In the genomic region with DNA sequence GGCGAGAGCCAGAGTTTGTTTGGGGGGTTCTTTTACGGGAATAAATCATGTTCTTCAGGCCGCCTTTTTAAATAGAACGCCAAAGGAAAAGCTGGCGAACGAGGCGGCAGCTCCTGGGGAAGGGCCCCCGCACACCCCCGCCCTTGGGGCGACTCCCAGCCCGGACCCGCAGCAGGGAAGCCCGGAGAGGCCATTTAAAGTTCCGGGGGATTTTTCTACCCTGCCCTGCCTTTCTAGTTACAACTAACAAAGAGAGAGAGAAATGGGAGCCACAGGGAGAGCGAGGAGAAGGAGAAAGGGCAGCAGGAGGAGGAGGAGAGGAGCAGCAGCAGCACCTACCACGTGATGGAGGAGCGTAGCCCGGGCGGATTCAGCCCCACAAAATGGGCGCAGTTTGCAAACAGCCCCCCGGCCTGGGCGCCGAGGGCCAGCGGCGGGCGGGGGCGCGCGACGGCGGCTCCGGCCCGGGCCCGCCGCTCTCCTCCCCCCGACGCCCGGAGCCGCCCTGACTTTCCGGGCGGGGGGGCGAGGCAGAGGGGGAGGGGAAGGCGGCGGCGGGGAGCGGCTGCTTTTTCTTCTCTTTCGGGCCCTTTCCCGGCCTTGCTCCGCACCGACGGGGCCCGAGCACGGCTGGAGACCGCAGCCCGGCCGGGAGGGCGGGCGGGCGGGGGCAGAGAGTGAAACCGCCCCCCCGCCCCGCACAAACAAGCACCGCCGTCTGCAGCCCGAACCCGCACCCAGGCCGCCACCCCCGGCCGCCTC, we compare ENCODE assay signal across 9 cellular contexts. TPM values are rescaled to one million over a fixed set of nuclear protein-coding genes. Genes with fewer than 3 reads are reported as not detected.
DNase-seq lines count a peak whose midpoint lies in the region; ATAC-seq, FAIRE-seq and TF ChIP-seq lines count a peak whose summit lies in the region.
"Had no signal": no experiment of that assay in that cellular context is flagged by ENCODE, and none has a peak within 500 bp of the region (broad histone marks: within the 10 kb centered on the region; RNA-seq: fewer than 3 reads in every experiment).

No MANE protein-coding gene starts in this region.

- peaks cover 88% of the 10 kb centered on the region for H3K79me2 ChIP-seq in GM12878 (ENCODE audit: control insufficient read depth, insufficient read depth, low read length)

- H3K9ac ChIP-seq in GM12878 (ENCODE audit: control insufficient read depth, insufficient read depth, low read length) (peak overlapping the region; percentile 87), iPS-15b (ENCODE audit: low read depth, low read length) (peak overlapping the region; percentile 93)

- WGBS in GM12878 (ENCODE audit: insufficient coverage, insufficient replicate concordance, low lambda C conversion rate, missing lambda C conversion rate), result under 1% methylated on average over 60 of the region's 69 CpGs

- TF ChIP-seq EP300 in GM12878 (IDR thresholded peaks at IDR 0.05; ENCODE audit: borderline replicate concordance in 1 of 2, control insufficient read depth in 1 of 2, low read depth in 2 of 2, low read length in 2 of 2), result no peak

- peak overlapping the region; percentile 83; the same call in 1 of the 2 replicates for H3K4me2 ChIP-seq in GM12878 (ENCODE audit: control insufficient read depth, insufficient read depth)

- no TSS peak for BruUV-seq in GM12878 (replicated peaks; lab: Mats Ljungman, UMichigan)

- no peak for TF ChIP-seq RAD21 in GM12878 (IDR thresholded peaks at IDR 0.05; ENCODE audit: insufficient read depth, low read depth, low read length)

- H3K27me3 ChIP-seq in GM12878 (replicated peaks in 1 of 2; ENCODE audit: control insufficient read depth in 2 of 2, insufficient read depth in 2 of 2, low read length in 1 of 2) (no peaks in the 10 kb centered on the region), iPS-15b (ENCODE audit: control insufficient read depth, insufficient read depth, low read length) (no peaks in the 10 kb centered on the region), gastrocnemius medialis (no peaks in the 10 kb centered on the region)

- POLR2A ChIA-PET in GM12878 (lab: Charles Lee), result interaction anchor here (0.5 to 2.1 kb wide), 13 partner anchors 8 to 976 kb away, joined by 3 to 11 read pairs (median 4); no protein-coding TSS in a partner anchor

- H3K9me3 ChIP-seq in GM12878 (replicated peaks; ENCODE audit: control insufficient read depth, insufficient read depth, low read length) (no peaks in the 10 kb centered on the region; the same call in 2 of the 3 replicates), iPS-15b (ENCODE audit: control insufficient read depth, insufficient read depth, low read length) (no peaks in the 10 kb centered on the region), gastrocnemius medialis (no peaks in the 10 kb centered on the region)

- H3K4me3 ChIP-seq in GM12878 (peak overlapping the region; percentile 78), iPS-15b (ENCODE audit: low read depth, low read length) (peak overlapping the region; percentile 95), gastrocnemius medialis (peak overlapping the region; percentile 80 to 95 (median 92))

- RAD21 ChIA-PET in GM12878 (lab: Charles Lee; ENCODE audit: unreplicated experiment), result interaction anchor here (0.6 to 2.7 kb wide), 25 partner anchors 9 to 618 kb away, joined by 3 to 16 read pairs (median 4); no protein-coding TSS in a partner anchor

- in situ Hi-C loops in GM12878 (cut with MboI) (no loop called here), gastrocnemius medialis (cut with MboI; ENCODE audit: low sequenced_read_pairs in 4 of 4) (no loop called here)

- H3K36me3 ChIP-seq in GM12878 (ENCODE audit: control insufficient read depth in 2 of 2, insufficient read depth in 2 of 2, low read length in 1 of 2), result no peaks in the 10 kb centered on the region; a peak in 1 of 4 replicates
- H3K36me3 ChIP-seq in iPS-15b (ENCODE audit: control insufficient read depth, insufficient read depth, low read length), result no peaks in the 10 kb centered on the region
- H3K36me3 ChIP-seq in gastrocnemius medialis, result no peaks in the 10 kb centered on the region

- no peaks in the 10 kb centered on the region for H4K20me1 ChIP-seq in GM12878 (ENCODE audit: control insufficient read depth, insufficient read depth)

- TF ChIP-seq POLR2A in GM12878 (IDR thresholded peaks at IDR 0.05; ENCODE audit: low read depth, low read length) (peak; percentile 65; the same call in 1 of the 2 replicates), gastrocnemius medialis (IDR thresholded peaks at IDR 0.05) (peak; percentile 36 to 66)

- no peak for FAIRE-seq in GM12878 (lab: Jason Lieb, UNC)
- FAIRE-seq: A204.1 had no signal

- SMC1A ChIA-PET in GM12878 (lab: Charles Lee; ENCODE audit: uncharacterized antibody, unreplicated experiment), result interaction anchor here (1.0 to 2.3 kb wide), 14 partner anchors 11 to 171 kb away, joined by 3 to 20 read pairs (median 4); no protein-coding TSS in a partner anchor

- intact Hi-C loops in GM12878 (cut with micrococcal nuclease; ENCODE audit: unreplicated experiment), result loop anchor here (2.0 to 5.0 kb wide), 2 partner anchors 70 to 90 kb away; no protein-coding TSS in a partner anchor
- intact Hi-C loops in gastrocnemius medialis (cut with DNase I; ENCODE audit: low total_unique reads), result loop anchor here (1.0 to 5.0 kb wide), 4 partner anchors 85 to 1045 kb away; a partner anchor contains a TSS

- CTCF ChIA-PET in GM12878 (lab: Yijun Ruan, JAX), result interaction anchor here (0.6 to 3.2 kb wide), 31 partner anchors 9 to 610 kb away, joined by 3 to 39 read pairs (median 4); no protein-coding TSS in a partner anchor

- DNase-seq in NCI-H1436 (lab: John Stamatoyannopoulos, UW), result peak; percentile 73
- no peak for DNase-seq in NCI-H1436 treated with DMSO at 0.1 percent for 48 hours (lab: John Stamatoyannopoulos, UW)
- peak; percentile 91 for DNase-seq in NCI-H1694 treated with DMSO at 0.1 percent for 48 hours (lab: John Stamatoyannopoulos, UW)
- DNase-seq in T-helper 9 cell, result peak; percentile 56
- DNase-seq in GM12878 (ENCODE audit: low read depth, low spot score), result no peak
- DNase-seq in gastrocnemius medialis, result peak; percentile 63 to 76

- peak overlapping the region; percentile 94 for H3K27ac ChIP-seq in GM12878 (ENCODE audit: control insufficient read depth, insufficient read depth)
- H3K27ac ChIP-seq in gastrocnemius medialis, result peak overlapping the region; percentile 91 to 99 (median 98)

- peak; percentile 29 for ATAC-seq in HG02852 (IDR thresholded peaks at IDR 0.05; ENCODE audit: unreplicated experiment)
- ATAC-seq in GM12878, result peak; percentile 35
- peak; percentile 42 to 51 for ATAC-seq in gastrocnemius medialis

- H2AFZ ChIP-seq in GM12878 (ENCODE audit: control insufficient read depth, low read depth, low read length), result peak overlapping the region; percentile 50

- TF ChIP-seq CTCF in GM12878 (IDR thresholded peaks at IDR 0.05 in 2 of 3, conservative IDR thresholded peaks at IDR 0.05 in 1 of 3; ENCODE audit: control insufficient read depth in 2 of 3, extremely low read depth in 1 of 3, insufficient read depth in 1 of 3, low read depth in 3 of 3, low read length in 3 of 3) (no peak), gastrocnemius medialis (IDR thresholded peaks at IDR 0.05 in 4 of 5, conservative IDR thresholded peaks at IDR 0.05 in 1 of 5) (no peak)

- H3K4me1 ChIP-seq in GM12878 (ENCODE audit: control insufficient read depth, insufficient read depth, low read length), result peaks cover 28% of the 10 kb centered on the region
- peaks cover 29% of the 10 kb centered on the region for H3K4me1 ChIP-seq in iPS-15b (ENCODE audit: control insufficient read depth, insufficient read depth, low read length)
- H3K4me1 ChIP-seq in gastrocnemius medialis, result peaks cover 45 to 48% of the 10 kb centered on the region in 2 donors

TF ChIP-seq in GM12878, 131 proteins besides CTCF, POLR2A, EP300 and RAD21 (continues in another document):
- TF ChIP-seq ZNF207 (IDR thresholded peaks at IDR 0.05; ENCODE audit: borderline replicate concordance), result peak; percentile 64
- no peak for TF ChIP-seq SPI1 (IDR thresholded peaks at IDR 0.05; ENCODE audit: borderline replicate concordance, insufficient read depth, low read depth, low read length)

RNA-seq across cellular contexts. Expression of a gene that starts 0.6 kb away (rescaled TPM):
- total RNA-seq in GM12878 (2013; cell fraction: nucleolus; rRNA removed), result 808 and 890 TPM in 2 replicates
- 38.1 and 41.9 TPM in 2 replicates for total RNA-seq in GM12878 (2014; rRNA removed)
- total RNA-seq in GM12878 (2014; rRNA removed; fragmentation: Illumina TruSeq; extraction: Trizol), result 55.1 and 58.9 TPM in 2 replicates
- total RNA-seq in GM12878 (2021), result 53.1 and 60.6 TPM in 2 replicates
- polyA plus RNA-seq in GM12878 (2011; ENCODE audit: low read depth), result 19.3 TPM
- 29.8 and 35.5 TPM in 2 replicates for polyA plus RNA-seq in GM12878 (2011; rRNA removed)
- polyA plus RNA-seq in GM12878 (2011; cell fraction: cytosol; rRNA removed), result 19.6 and 36.4 TPM in 2 replicates
- 91.2 and 109 TPM in 2 replicates for polyA plus RNA-seq in GM12878 (2011; cell fraction: nucleus; rRNA removed)
- 21.5 and 25.3 TPM in 2 replicates for polyA plus RNA-seq in GM12878 (2012)
- polyA plus RNA-seq in GM12878 (2014; fragmentation: Illumina TruSeq; extraction: Trizol), result 27.4 and 30.2 TPM in 2 replicates
- 1 to 10 TPM; 4.7 to 8.8 TPM for polyA plus RNA-seq in GM12878 (2014; fragmentation: Nextera tagmentation; extraction: Ambion mirVana)
- 21.8 and 28.6 TPM in 2 replicates for polyA plus RNA-seq in GM12878 (2014; rRNA removed)
- 10 to 100 TPM; 17.9 to 22.1 TPM for polyA plus RNA-seq in GM12878 (2016; fragmentation: Nextera tagmentation; extraction: Ambion mirVana)
- 165 and 213 TPM in 2 replicates for polyA minus RNA-seq in GM12878 (2011; rRNA and poly(A)+ RNA removed)
- 49.7 and 57.3 TPM in 2 replicates for polyA minus RNA-seq in GM12878 (2011; cell fraction: cytosol; rRNA and poly(A)+ RNA removed)
- 183 and 241 TPM in 2 replicates for polyA minus RNA-seq in GM12878 (2011; cell fraction: nucleus; rRNA and poly(A)+ RNA removed)
- 10 to 100 TPM; 19.9 to 35.9 (median 31.2) TPM for total RNA-seq in gastrocnemius medialis

Comparison
In these comparisons a context has a peak if more than half of its experiments do, and no peak if none do; other contexts are left out.
1. DNase-seq: peak in NCI-H1436 (single experiment), NCI-H1694 treated with DMSO at 0.1 percent for 48 hours (single experiment), T-helper 9 cell (single experiment) and gastrocnemius medialis (2 of 2); none in NCI-H1436 treated with DMSO at 0.1 percent for 48 hours (single experiment) and GM12878 (single experiment).
2. Peak in every context shown above with its lines, with median percentiles within 50 percentile points of each other: ATAC-seq and H3K4me3 ChIP-seq.